In the genomic region with DNA sequence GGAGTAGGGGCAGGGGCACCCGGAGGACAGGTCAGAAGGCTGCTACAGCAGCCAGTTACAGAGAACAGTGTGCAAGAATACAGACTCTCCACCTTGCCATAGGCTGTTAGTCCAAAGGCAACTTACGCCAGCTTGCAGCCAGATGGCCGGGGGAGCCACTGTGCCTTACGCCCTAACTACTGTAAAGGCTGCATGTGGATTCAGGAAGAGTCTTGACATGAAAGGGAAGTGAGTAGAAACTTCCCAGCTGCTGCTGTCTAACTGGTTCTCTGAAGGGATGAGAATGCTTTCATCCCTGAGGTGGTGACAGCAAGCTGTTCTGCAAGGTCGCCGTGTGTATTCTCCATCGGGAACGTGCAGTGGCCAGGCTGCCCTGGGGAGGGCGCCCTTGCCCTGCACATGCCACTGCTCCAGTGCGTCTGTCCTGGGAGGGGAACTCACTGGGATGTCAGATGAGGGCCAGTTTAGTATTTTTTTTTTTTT, we compare ENCODE assay signal across 8 cellular contexts. TPM values are rescaled to one million over a fixed set of nuclear protein-coding genes. Genes with fewer than 3 reads are reported as not detected.
DNase-seq lines count a peak whose midpoint lies in the region; ATAC-seq and TF ChIP-seq lines count a peak whose summit lies in the region.

No MANE protein-coding gene starts in this region.

- no peak overlapping the region for H3K4me3 ChIP-seq in heart right ventricle

- peaks cover 0 to 48% (median 16%) of the 10 kb centered on the region in 9 donors for H3K4me1 ChIP-seq in heart right ventricle

- H3K27ac ChIP-seq in heart right ventricle, result peak overlapping the region in 6 of 10 donors; percentile 7 to 38 (median 30)

- peaks cover 0 to 21% (median 0%) of the 10 kb centered on the region in 9 donors for H3K36me3 ChIP-seq in heart right ventricle

- WGBS in heart right ventricle, 2 donors, result 49 to 51% methylated on average over 10 of the region's 10 CpGs

- DNase-seq in COLO829 (ENCODE audit: low spot score) (peak; percentile 31), HT-29 (ENCODE audit: low spot score) (peak; percentile 22), heart right ventricle (peak; percentile 34 to 60), inferior parietal cortex (ENCODE audit: extremely low spot score) (no peak), LoVo (ENCODE audit: low spot score) (no peak)
- DNase-seq in activated CD8-positive, alpha-beta memory T cell treated with anti-CD3 and anti-CD28 coated beads, Interleukin-2, amount 50 U/mL, for 48 hours, result peak; percentile 74
- DNase-seq in stimulated activated CD4-positive, alpha-beta T cell treated with anti-CD3 and anti-CD28 coated beads, Interleukin-12 subunit alpha, Interleukin-12 subunit beta, amount 100 ng/mL, for 48 hours (ENCODE audit: low read depth in 2 of 3, low spot score in 1 of 3), result peak; percentile 11 to 21 (median 19)

- H3K9me3 ChIP-seq in heart right ventricle, result no peaks in the 10 kb centered on the region

- peak; percentile 37 to 79 (median 70) for TF ChIP-seq CTCF in heart right ventricle (IDR thresholded peaks at IDR 0.05)

- ATAC-seq in heart right ventricle (peak; percentile 84 to 95 (median 92)), HG02973 (IDR thresholded peaks at IDR 0.05; ENCODE audit: unreplicated experiment) (no peak)

- intact Hi-C loops in heart right ventricle (cut with DNase I), result loop anchor here in 9 of 10 donors (1.0 to 10.0 kb wide), 11 partner anchors 67 to 190 kb away; no protein-coding TSS in a partner anchor

- no peaks in the 10 kb centered on the region for H3K27me3 ChIP-seq in heart right ventricle

RNA-seq across cellular contexts. Expression of a gene that starts 46.1 kb away (rescaled TPM):
- total RNA-seq in HT-29 (2014; rRNA removed; shearing (Covaris generic)), result 25.0 and 29.9 TPM in 2 replicates
- total RNA-seq in heart right ventricle, result 10 to 100 TPM; 20.9 to 33.0 (median 25.1) TPM
- 10 to 100 TPM; 18.3 to 23.2 TPM for polyA plus RNA-seq in heart right ventricle

RNA-seq across cellular contexts. Expression of a gene that starts 46.7 kb away (rescaled TPM):
- 20.0 and 30.5 TPM in 2 replicates for total RNA-seq in HT-29 (2014; rRNA removed; shearing (Covaris generic))
- total RNA-seq in heart right ventricle, result 10 to 100 TPM; 17.9 to 22.4 (median 21.4) TPM
- 10 to 100 TPM in 1 of 2 donors, 1 to 10 TPM in 1; 7.6 to 16.0 TPM for polyA plus RNA-seq in heart right ventricle

Comparison
In these comparisons a context has a peak if more than half of its experiments do, and no peak if none do; other contexts are left out.
1. DNase-seq: peak in COLO829 (single experiment), HT-29 (single experiment), activated CD8-positive, alpha-beta memory T cell treated with anti-CD3 and anti-CD28 coated beads, Interleukin-2, amount 50 U/mL, for 48 hours (single experiment), heart right ventricle (2 of 2) and stimulated activated CD4-positive, alpha-beta T cell treated with anti-CD3 and anti-CD28 coated beads, Interleukin-12 subunit alpha, Interleukin-12 subunit beta, amount 100 ng/mL, for 48 hours (3 of 3); none in inferior parietal cortex (single experiment) and LoVo (single experiment).